ENCODE assay signal across 24 cellular contexts in the genomic region with DNA sequence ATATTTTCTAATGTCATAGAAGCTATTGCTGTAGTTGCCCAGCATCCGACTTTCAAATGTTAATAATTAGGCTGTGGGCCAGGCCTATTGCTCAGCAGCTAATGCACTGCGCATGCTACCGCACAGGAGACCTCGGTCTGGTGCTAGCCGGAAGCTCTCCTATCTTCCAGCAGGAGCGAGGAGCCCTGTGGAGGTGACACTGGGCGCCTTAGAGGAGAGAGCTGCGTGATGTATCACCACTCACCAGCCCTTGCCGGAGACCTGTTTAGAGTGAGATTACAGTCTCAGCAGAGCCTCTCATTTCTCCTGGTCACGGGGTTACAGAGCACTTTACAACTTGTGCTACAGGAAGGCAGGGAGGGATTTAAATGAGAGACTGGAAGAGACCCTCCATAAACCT.
DNase-seq lines count a peak whose midpoint lies in the region.
"Had no signal": no experiment of that assay in that cellular context is flagged by ENCODE, and none has a peak within 500 bp of the region (broad histone marks: within the 10 kb centered on the region; RNA-seq: fewer than 3 reads in every experiment).

No MANE protein-coding gene starts in this region.

- H3K4me1 ChIP-seq in endocrine pancreas (ENCODE audit: control insufficient read depth, insufficient read depth, low read length) = no peaks in the 10 kb centered on the region
- H3K4me1 ChIP-seq: Caco-2, SJCRH30 had no signal

- H3K4me3 ChIP-seq in endocrine pancreas (ENCODE audit: control insufficient read depth, insufficient read depth, low read length) = peak overlapping the region; percentile 24
- H3K4me3 ChIP-seq: SJCRH30 had no signal

- in situ Hi-C loops in KBM-7 (cut with MboI; ENCODE audit: low pct_unique_long_range_greater_than_20kb, low sequenced_read_pairs) = no loop called here

- H3K36me3 ChIP-seq in endocrine pancreas (ENCODE audit: control insufficient read depth, insufficient read depth, low read length) = no peaks in the 10 kb centered on the region
- H3K36me3 ChIP-seq: SJCRH30 had no signal

- no peaks in the 10 kb centered on the region for H3K9me3 ChIP-seq in endocrine pancreas (ENCODE audit: control insufficient read depth, low read length)
- H3K9me3 ChIP-seq: Caco-2, SJCRH30 had no signal

- no peak overlapping the region for H3K9ac ChIP-seq in endocrine pancreas (ENCODE audit: control insufficient read depth, insufficient read depth, low read length)
- H3K9ac ChIP-seq: KMS-11 had no signal

- no peaks in the 10 kb centered on the region for H3K27me3 ChIP-seq in endocrine pancreas (ENCODE audit: control insufficient read depth, insufficient read depth, low read length)
- H3K27me3 ChIP-seq: SJCRH30 had no signal

- DNase-seq in NCI-H146 treated with DMSO at 0.1 percent for 48 hours (lab: John Stamatoyannopoulos, UW; ENCODE audit: unreplicated experiment) = peak; percentile 31
- peak; percentile 2 for DNase-seq in kidney tubule cell (ENCODE audit: low spot score)
- no peak for DNase-seq in KBM-7
- DNase-seq in NCI-H2081 (lab: John Stamatoyannopoulos, UW) = no peak
- no peak for DNase-seq in hippocampal formation (lab: John Stamatoyannopoulos, UW)
- DNase-seq in DMS 273 treated with DMSO at 0.1 percent for 48 hours (lab: John Stamatoyannopoulos, UW) = no peak
- DNase-seq: Caco-2; CD8-positive, alpha-beta T cell; DMS79; EL; GF-D8; MM.1S; NCI-H1048; NCI-H1417; NCI-H187; NCI-H2171 treated with DMSO at 0.1 percent for 48 hours; NCI-H446; NCI-H526; NCI-H82; NK-92 treated with Interleukin-12 subunit alpha and Interleukin-12 subunit beta, amount 100 ng/mL, for 24 hours; PC-3; SJCRH30 had no signal

Comparison
In these comparisons a context has a peak if more than half of its experiments do, and no peak if none do; other contexts are left out.
1. DNase-seq: peak in NCI-H146 treated with DMSO at 0.1 percent for 48 hours (single experiment) and kidney tubule cell (single experiment); none in KBM-7 (single experiment), NCI-H2081 (0 of 2), hippocampal formation (0 of 2) and DMS 273 treated with DMSO at 0.1 percent for 48 hours (single experiment).